19 cellular contexts compared by ENCODE assay signal in the genomic region with DNA sequence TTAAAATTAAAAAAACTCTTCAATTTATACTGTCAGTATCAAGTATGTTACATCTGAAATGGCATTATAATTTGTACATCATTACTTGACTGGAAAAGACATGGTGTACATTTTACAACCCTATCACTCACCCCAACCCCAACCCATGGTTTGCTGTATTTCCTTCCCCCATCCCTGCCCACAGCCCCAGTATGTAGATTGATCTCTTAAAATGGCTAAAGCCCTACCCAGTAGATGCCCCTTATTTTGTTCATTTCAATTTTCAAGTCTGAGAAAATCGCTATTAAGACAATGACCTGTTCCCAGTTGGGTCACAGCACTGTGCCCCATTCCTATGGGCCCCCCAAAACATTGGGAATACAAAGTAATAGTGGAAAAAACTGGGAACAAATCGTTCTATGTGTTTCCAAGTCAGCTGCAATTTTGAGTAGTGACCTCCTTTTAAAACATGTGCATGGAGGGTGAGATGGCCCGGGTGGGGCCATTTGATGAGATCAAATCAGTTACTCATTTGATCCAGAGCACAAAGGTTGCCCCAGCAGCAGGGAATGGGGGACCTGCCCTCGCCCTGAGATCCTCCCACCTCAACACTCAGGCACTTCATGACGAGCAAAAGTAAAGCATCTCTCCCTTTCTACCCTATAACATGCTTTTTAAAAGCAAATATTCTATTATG. TPM values are rescaled to one million over a fixed set of nuclear protein-coding genes. Genes with fewer than 3 reads are reported as not detected.
DNase-seq lines count a peak whose midpoint lies in the region; ATAC-seq, FAIRE-seq and TF ChIP-seq lines count a peak whose summit lies in the region.
"Had no signal": no experiment of that assay in that cellular context is flagged by ENCODE, and none has a peak within 500 bp of the region (broad histone marks: within the 10 kb centered on the region; RNA-seq: fewer than 3 reads in every experiment).

No MANE protein-coding gene starts in this region.

- H3K27ac Mint-ChIP-seq in activated B cell treated with CpG ODN at 0.5 μM for 24 hours (peak overlapping the region; percentile 94), memory B cell (peak overlapping the region; percentile 98)

- TF ChIP-seq CTCF in A549 (IDR thresholded peaks at IDR 0.05) (no peak), GM12865 (IDR thresholded peaks at IDR 0.05; ENCODE audit: insufficient read depth, low read depth, low read length, missing control alignments) (no peak), activated B cell treated with CpG ODN at 0.5 μM for 24 hours (IDR thresholded peaks at IDR 0.05) (no peak)

- peaks cover 97% of the 10 kb centered on the region for H3K4me1 ChIP-seq in A549

- no peaks in the 10 kb centered on the region for H3K9me3 ChIP-seq in A549
- H3K9me3 ChIP-seq: ovary, SJSA1 had no signal

- H3K27me3 Mint-ChIP-seq in activated B cell treated with CpG ODN at 0.5 μM for 24 hours (no peaks in the 10 kb centered on the region), memory B cell (no peaks in the 10 kb centered on the region)

- intact Hi-C loops in activated B cell treated with CpG ODN at 0.5 μM for 24 hours (cut with micrococcal nuclease): loop anchor here (2.0 to 5.0 kb wide), 2 partner anchors 13 to 574 kb away; partner anchors contain the start of gene EZR

- 65% methylated on average over 5 of the region's 5 CpGs for WGBS in A549 (ENCODE audit: missing lambda C conversion rate)

- ATAC-seq in A549 (0 out of 6 replicates have a peak, but pooled peaks of 1 of the 2 experiments have one; percentile 3), activated B cell treated with CpG ODN at 0.5 μM for 24 hours (ENCODE audit: low read depth) (no peak), memory B cell (ENCODE audit: low read depth) (no peak), GM21528 (IDR thresholded peaks at IDR 0.05; ENCODE audit: low FRiP score, unreplicated experiment) (no peak)
- ATAC-seq: activated CD4-positive, CD25-positive, alpha-beta regulatory T cell treated with anti-CD3 and anti-CD28 coated beads, Interleukin-2, amount 50 U/mL, for 24 hours had no signal

- CTCF ChIA-PET in A549 (lab: Yijun Ruan, JAX): interaction anchor here (0.6 kb wide), 1 partner anchor 99 kb away, joined by 3 read pairs; no protein-coding TSS in a partner anchor
- CTCF ChIA-PET in activated B cell treated with CpG ODN at 0.5 μM for 24 hours (lab: Charles Lee): interaction anchor here (0.6 to 0.8 kb wide), 2 partner anchors 10 to 11 kb away, joined by 3 read pairs; no protein-coding TSS in a partner anchor

- H3K9me3 Mint-ChIP-seq in activated B cell treated with CpG ODN at 0.5 μM for 24 hours (no peaks in the 10 kb centered on the region), memory B cell (no peaks in the 10 kb centered on the region)

- H3K4me3 ChIP-seq in A549: no peak overlapping the region
- H3K4me3 ChIP-seq in GM12865 (ENCODE audit: low read depth, low read length): peak overlapping the region; percentile 29
- H3K4me3 ChIP-seq: lung, ovary, SJSA1 had no signal

- H3K4me3 Mint-ChIP-seq in activated B cell treated with CpG ODN at 0.5 μM for 24 hours: peak overlapping the region; percentile 45
- peak overlapping the region; percentile 64 for H3K4me3 Mint-ChIP-seq in memory B cell

- POLR2A ChIA-PET in A549 (lab: Yijun Ruan, JAX): no interaction called here
- POLR2A ChIA-PET in activated B cell treated with CpG ODN at 0.5 μM for 24 hours (lab: Charles Lee): interaction anchor here (0.6 to 10.6 kb wide), 9 partner anchors 9 to 64 kb away, joined by 3 to 139 read pairs (median 4); no protein-coding TSS in a partner anchor

- DNase-seq in A549 (ENCODE audit: low read depth in 1 of 2, low spot score in 1 of 2): no peak
- DNase-seq in GM12865 (ENCODE audit: low read depth): no peak
- DNase-seq in activated B cell treated with CpG ODN at 0.5 μM for 24 hours: no peak
- no peak for DNase-seq in memory B cell (ENCODE audit: low spot score in 2 of 2)
- DNase-seq in HTR-8/SVneo (ENCODE audit: insufficient read length, low spot score): no peak
- no peak for DNase-seq in germinal center (ENCODE audit: low spot score)
- DNase-seq in NK-92 (lab: John Stamatoyannopoulos, UW; ENCODE audit: unreplicated experiment): no peak
- DNase-seq: activated naive CD4-positive, alpha-beta T cell treated with Interleukin-2 at 50 U/mL for 16 hours; AML-193; cerebellar nuclear complex; EL; hippocampal formation; NCI-H146; NCI-H69; ovary had no signal

- TF ChIP-seq POLR2A in A549 (IDR thresholded peaks at IDR 0.05; ENCODE audit: low read length): no peak

- peak overlapping the region; percentile 36; the same call in 2 of the 3 replicates for H3K4me2 ChIP-seq in A549

- FAIRE-seq in A549 (lab: Jason Lieb, UNC) (no peak), HTR-8/SVneo (lab: Jason Lieb, UNC) (no peak)

- TF ChIP-seq EP300 in A549 (IDR thresholded peaks at IDR 0.05): no peak

- H3K4me1 Mint-ChIP-seq in activated B cell treated with CpG ODN at 0.5 μM for 24 hours (peaks cover 95% of the 10 kb centered on the region), memory B cell (peaks cover 73% of the 10 kb centered on the region)

- peak overlapping the region in 1 of 2 experiments; percentile 36; a peak in 4 of 6 replicates for H3K27ac ChIP-seq in A549
- H3K27ac ChIP-seq: ovary, SJSA1 had no signal

- no peak for TF ChIP-seq RAD21 in A549 (conservative IDR thresholded peaks at IDR 0.05 in 1 of 2, IDR thresholded peaks at IDR 0.05 in 1 of 2)

- peaks cover 88% of the 10 kb centered on the region for H3K36me3 Mint-ChIP-seq in activated B cell treated with CpG ODN at 0.5 μM for 24 hours (ENCODE audit: low read depth)
- H3K36me3 Mint-ChIP-seq in memory B cell: peaks cover 29% of the 10 kb centered on the region

TF ChIP-seq in A549, 52 proteins besides CTCF, POLR2A, EP300 and RAD21:
- TF ChIP-seq POLR2AphosphoS2 (conservative IDR thresholded peaks at IDR 0.05; ENCODE audit: low read length) (0 out of 2 replicates have a peak, but pooled peaks have one; percentile 52), RARB (CRISPR knock-in tag; IDR thresholded peaks at IDR 0.05) (no peak), HEYL (CRISPR knock-in tag; IDR thresholded peaks at IDR 0.05) (no peak), FOSB (CRISPR knock-in tag; IDR thresholded peaks at IDR 0.05) (peak; percentile 65; the same call in 1 of the 2 replicates), HOXA7 (CRISPR knock-in tag; IDR thresholded peaks at IDR 0.05) (peak; percentile 19)
TF ChIP-seq in A549: peak in this region for 3.

RNA-seq across cellular contexts. Expression of gene EZR, which starts 13.3 kb away (rescaled TPM):
- polyA plus RNA-seq in A549 (2011; rRNA removed) (207 and 254 TPM in 2 replicates), A549 (2017; fragmentation: RNase III; extraction: RNeasy Plus Mini Kit Qiagen cat#74134 plus additional on column Dnase treatment) (219 to 259 TPM (median 219 TPM) in 3 replicates)
- 181 and 208 TPM in 2 replicates for polyA plus RNA-seq in A549 (2012; cell fraction: cytosol; rRNA removed)
- polyA plus RNA-seq in A549 (2012; cell fraction: nucleus; rRNA removed): 283 and 311 TPM in 2 replicates
- polyA minus RNA-seq in A549 (2011; rRNA and poly(A)+ RNA removed): 183 and 197 TPM in 2 replicates
- total RNA-seq in activated B cell treated with CpG ODN at 0.5 μM for 24 hours: 488 and 489 TPM in 2 replicates
